ENCODE assay signal across 26 cellular contexts in the genomic region with DNA sequence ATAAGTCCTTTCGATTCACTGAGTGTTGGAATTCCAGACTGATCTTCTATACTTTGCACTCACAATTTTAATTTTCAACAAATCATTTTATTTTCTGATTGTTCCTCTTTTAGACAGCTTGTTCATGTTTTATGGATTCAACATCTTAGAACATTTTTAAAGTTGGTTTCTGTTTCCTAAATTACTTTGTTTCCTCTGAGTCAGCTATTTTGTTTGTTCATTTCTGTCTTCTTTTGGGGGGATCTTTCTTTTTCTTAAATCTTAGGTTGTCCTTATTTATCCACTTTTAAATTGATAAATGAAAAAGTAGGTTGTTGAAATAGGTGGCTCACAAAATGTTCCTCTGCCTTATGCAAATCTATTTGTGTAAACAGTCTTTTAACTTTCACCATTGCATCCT.
"Had no signal": no experiment of that assay in that cellular context is flagged by ENCODE, and none has a peak within 500 bp of the region (broad histone marks: within the 10 kb centered on the region; RNA-seq: fewer than 3 reads in every experiment).

No MANE protein-coding gene starts in this region.

- H3K36me3 ChIP-seq: esophagus squamous epithelium, gastrocnemius medialis, heart right ventricle, left lung, lower lobe of right lung had no signal

- ATAC-seq: esophagus mucosa, gastrocnemius medialis, heart right ventricle, left cardiac atrium, left lung, left ventricle myocardium superior, lower lobe of right lung had no signal

- FAIRE-seq: colon, endometrium, islet of Langerhans, keratinocyte had no signal

- DNase-seq: dermis blood vessel endothelial cell; dorsolateral prefrontal cortex; effector CD4-positive, alpha-beta T cell; effector memory CD4-positive, alpha-beta T cell; erythroblast; esophagus squamous epithelium; foreskin fibroblast; foreskin melanocyte; gastrocnemius medialis; glutamatergic neuron; head of caudate nucleus; heart right ventricle; hippocampal formation; left cardiac atrium; left lung; left ventricle myocardium superior; lower lobe of right lung; mesenchymal stem cell; midbrain had no signal

- H3K4me3 ChIP-seq: coronary artery, dorsolateral prefrontal cortex, esophagus squamous epithelium, gastrocnemius medialis, heart right ventricle, left lung, lower lobe of right lung had no signal

- H3K27ac ChIP-seq: coronary artery, dorsolateral prefrontal cortex, epithelial cell of prostate, esophagus squamous epithelium, gastrocnemius medialis, heart right ventricle, left lung, lower lobe of right lung had no signal

- H3K9me3 ChIP-seq: esophagus squamous epithelium, gastrocnemius medialis, heart right ventricle, left lung, lower lobe of right lung had no signal

- H3K27me3 ChIP-seq: dorsolateral prefrontal cortex, esophagus squamous epithelium, gastrocnemius medialis, heart right ventricle, left lung had no signal

- H3K4me1 ChIP-seq: esophagus squamous epithelium, gastrocnemius medialis, left lung, lower lobe of right lung had no signal
